9 cellular contexts compared by ENCODE assay signal in the genomic region with DNA sequence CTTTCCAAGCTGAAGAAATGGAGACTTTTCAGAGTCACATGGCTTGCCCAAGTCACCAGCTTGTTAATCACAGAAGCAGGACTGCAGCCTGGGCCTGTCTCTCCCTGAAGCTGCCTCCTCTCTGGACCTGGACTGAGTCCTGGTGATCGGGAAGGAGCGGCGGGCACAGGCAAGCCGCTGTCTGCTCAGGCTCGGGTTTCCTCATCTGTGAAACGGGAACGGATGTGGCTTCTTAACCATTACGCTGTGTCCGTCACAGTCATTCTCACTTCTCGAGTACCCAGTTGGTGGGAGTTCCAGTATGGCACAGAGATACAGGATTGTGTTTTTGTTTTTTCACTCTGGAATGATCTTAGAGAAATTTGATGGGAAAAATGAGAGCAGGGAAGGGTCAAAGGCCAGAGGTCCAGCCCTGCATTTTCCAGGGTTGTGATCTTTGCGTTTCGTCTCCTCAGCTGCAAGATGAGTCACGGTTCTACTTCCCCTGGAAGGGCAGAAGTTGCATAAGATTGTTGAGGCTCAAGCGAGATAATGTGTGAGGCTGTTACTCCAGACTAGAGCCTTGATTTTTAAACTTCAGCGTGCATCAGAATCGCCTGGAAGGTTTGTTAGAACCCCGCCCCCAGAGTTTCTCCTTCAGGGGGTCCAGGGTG. TPM values are rescaled to one million over a fixed set of nuclear protein-coding genes. Genes with fewer than 3 reads are reported as not detected.
DNase-seq lines count a peak whose midpoint lies in the region; ATAC-seq lines count a peak whose summit lies in the region.
"Had no signal": no experiment of that assay in that cellular context is flagged by ENCODE, and none has a peak within 500 bp of the region (broad histone marks: within the 10 kb centered on the region; RNA-seq: fewer than 3 reads in every experiment).

No MANE protein-coding gene starts in this region.

- no peaks in the 10 kb centered on the region for H3K27me3 ChIP-seq in SJCRH30

- H3K27ac ChIP-seq in SJCRH30: no peak overlapping the region

- no peak overlapping the region for H3K4me3 ChIP-seq in SJCRH30

- H3K9me3 ChIP-seq in SJCRH30 (replicated peaks): no peaks in the 10 kb centered on the region

- DNase-seq in SJCRH30 (peak; percentile 39 to 63), fibroblast of the conjunctiva (ENCODE audit: low read depth) (peak; percentile 13), sciatic nerve (ENCODE audit: low spot score) (no peak), NCI-H1417 treated with DMSO at 0.1 percent for 48 hours (lab: John Stamatoyannopoulos, UW) (no peak), activated gamma-delta T cell treated with Interleukin-2 at 50 U/mL for 16 hours (no peak)
- no peak for DNase-seq in stimulated activated naive CD4-positive, alpha-beta T cell (lab: John Stamatoyannopoulos, UW)

- no peaks in the 10 kb centered on the region for H3K4me1 ChIP-seq in SJCRH30

- intact Hi-C loops in sciatic nerve (cut with DNase I): no loop called here

- ATAC-seq in GM21447 (IDR thresholded peaks at IDR 0.05; ENCODE audit: unreplicated experiment): peak; percentile 50
- peak; percentile 88 for ATAC-seq in sciatic nerve
- ATAC-seq in HG03378 (IDR thresholded peaks at IDR 0.05; ENCODE audit: unreplicated experiment): no peak

- no peaks in the 10 kb centered on the region for H3K36me3 ChIP-seq in SJCRH30

RNA-seq across cellular contexts. Expression of gene LRTM2, which starts 7.6 kb away (rescaled TPM):
- not detected in 2 replicates for total RNA-seq in SJCRH30 (2014; rRNA removed; shearing (Covaris generic))
- not detected for total RNA-seq in sciatic nerve
- total RNA-seq: T-helper 2 cell treated with Interferon-gamma antibody and Interleukin-4, amounts not matched to agents 100 ng/mL and 5 ng/mL, for 36 hours had no signal

Comparison
In these comparisons a context has a peak if more than half of its experiments do, and no peak if none do; other contexts are left out.
1. DNase-seq: peak in SJCRH30 (2 of 2) and fibroblast of the conjunctiva (single experiment); none in sciatic nerve (single experiment), NCI-H1417 treated with DMSO at 0.1 percent for 48 hours (single experiment), stimulated activated naive CD4-positive, alpha-beta T cell (0 of 6) and activated gamma-delta T cell treated with Interleukin-2 at 50 U/mL for 16 hours (single experiment).